In the genomic region with DNA sequence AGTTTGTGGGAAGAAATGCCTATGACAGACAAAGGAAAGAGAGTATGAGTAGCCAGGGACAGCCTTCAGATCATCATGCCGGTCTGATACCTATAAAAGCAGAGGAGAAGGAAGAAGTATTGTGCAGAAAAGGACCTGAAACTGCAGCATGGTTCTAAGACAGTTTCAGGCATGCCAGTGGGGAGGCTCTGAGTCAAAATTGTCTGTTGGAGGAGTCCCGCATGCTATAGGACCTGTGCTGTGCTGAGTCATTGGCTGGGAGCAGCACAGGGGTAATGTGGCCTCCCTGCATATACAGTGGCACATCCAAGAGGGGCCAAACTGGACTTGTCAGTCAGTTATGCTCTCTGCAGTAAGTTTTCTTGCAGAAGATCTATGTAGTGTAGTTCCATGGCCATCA, we compare ENCODE assay signal across 8 cellular contexts. TPM values are rescaled to one million over a fixed set of nuclear protein-coding genes. Genes with fewer than 3 reads are reported as not detected.
DNase-seq lines count a peak whose midpoint lies in the region; ATAC-seq, FAIRE-seq and TF ChIP-seq lines count a peak whose summit lies in the region.

No MANE protein-coding gene starts in this region.

- H3K9ac ChIP-seq in keratinocyte (ENCODE audit: control insufficient read depth, extremely low read depth, insufficient read depth, low read length): no peak overlapping the region

- WGBS in testis, 2 donors: 83 to 87% methylated on average over 2 of the region's 2 CpGs
- WGBS in right cardiac atrium: 70% methylated on average over 2 of the region's 2 CpGs

- ATAC-seq in GM18873 (IDR thresholded peaks at IDR 0.05; ENCODE audit: low FRiP score, unreplicated experiment): peak; percentile 100
- ATAC-seq in GM21786 (IDR thresholded peaks at IDR 0.05; ENCODE audit: unreplicated experiment): peak; percentile 100
- no peak for ATAC-seq in right cardiac atrium

- intact Hi-C loops in testis (cut with DNase I; ENCODE audit: low total_unique reads) (loop anchor here (10.0 kb wide), 1 partner anchor 56 kb away; no protein-coding TSS in a partner anchor), right cardiac atrium (cut with DNase I) (no loop called here)

- H3K9me3 ChIP-seq in MG63 (no peaks in the 10 kb centered on the region), keratinocyte (ENCODE audit: control insufficient read depth, low read depth, low read length) (no peaks in the 10 kb centered on the region), testis (no peaks in the 10 kb centered on the region), right cardiac atrium (ENCODE audit: control insufficient read depth, low read length) (no peaks in the 10 kb centered on the region)

- H3K27ac ChIP-seq in keratinocyte (ENCODE audit: control insufficient read depth, insufficient read depth, low read length): no peak overlapping the region
- no peak overlapping the region for H3K27ac ChIP-seq in testis
- H3K27ac ChIP-seq in right cardiac atrium (ENCODE audit: low read length): no peak overlapping the region

- no peaks in the 10 kb centered on the region for H3K79me2 ChIP-seq in keratinocyte (ENCODE audit: control insufficient read depth, insufficient read depth, low read length)

- no peaks in the 10 kb centered on the region for H4K20me1 ChIP-seq in keratinocyte (ENCODE audit: control insufficient read depth, extremely low read depth, insufficient read depth, low read length)

- dilution Hi-C loops in keratinocyte (cut with MboI; ENCODE audit: extremely low pct_ligation_motif_present, low sequenced_read_pairs): no loop called here

- H2AFZ ChIP-seq in keratinocyte (ENCODE audit: control insufficient read depth, low read length): no peak overlapping the region

- no peak overlapping the region for H3K4me2 ChIP-seq in keratinocyte (ENCODE audit: control insufficient read depth, extremely low read depth, insufficient read depth, low read depth, low read length)

- DNase-seq in MG63: peak; percentile 12
- DNase-seq in keratinocyte (ENCODE audit: low read depth, low spot score): no peak
- no peak for DNase-seq in testis
- no peak for DNase-seq in germinal center (ENCODE audit: low spot score)
- no peak for DNase-seq in NCI-H1417 (lab: John Stamatoyannopoulos, UW)
- no peak for DNase-seq in right cardiac atrium

- H3K4me1 ChIP-seq in keratinocyte (ENCODE audit: control insufficient read depth, extremely low read depth, insufficient read depth, low read length): peaks cover 4% of the 10 kb centered on the region
- H3K4me1 ChIP-seq in testis: no peaks in the 10 kb centered on the region
- no peaks in the 10 kb centered on the region for H3K4me1 ChIP-seq in right cardiac atrium (ENCODE audit: control insufficient read depth, insufficient read depth, low read length)

- no peak for TF ChIP-seq POLR2A in testis (IDR thresholded peaks at IDR 0.05)

- H3K36me3 ChIP-seq in MG63: no peaks in the 10 kb centered on the region
- H3K36me3 ChIP-seq in keratinocyte (ENCODE audit: control insufficient read depth in 2 of 2, extremely low read depth in 1 of 2, insufficient read depth in 2 of 2, low read length in 2 of 2): no peaks in the 10 kb centered on the region
- no peaks in the 10 kb centered on the region for H3K36me3 ChIP-seq in testis (ENCODE audit: low read depth, missing control alignments)

- H3K27me3 ChIP-seq in MG63 (peaks cover 19% of the 10 kb centered on the region), keratinocyte (ENCODE audit: control insufficient read depth, extremely low read depth, insufficient read depth, low read length) (no peaks in the 10 kb centered on the region), testis (no peaks in the 10 kb centered on the region), right cardiac atrium (ENCODE audit: control insufficient read depth, insufficient read depth) (peaks cover 4% of the 10 kb centered on the region)

- no peaks in the 10 kb centered on the region for H3K9me1 ChIP-seq in keratinocyte (ENCODE audit: control insufficient read depth, extremely low read depth, insufficient read depth, low read length)

- H3K4me3 ChIP-seq in MG63: no peak overlapping the region
- H3K4me3 ChIP-seq in keratinocyte (ENCODE audit: control insufficient read depth in 2 of 3, extremely low read depth in 1 of 3, insufficient read depth in 2 of 3, low read depth in 1 of 3, low read length in 3 of 3): no peak overlapping the region
- H3K4me3 ChIP-seq in testis: no peak overlapping the region
- H3K4me3 ChIP-seq in right cardiac atrium (ENCODE audit: low read length): no peak overlapping the region

- no peak for TF ChIP-seq CTCF in keratinocyte (optimal IDR thresholded peaks at IDR 0.05 in 1 of 3, IDR thresholded peaks at IDR 0.05 in 1 of 3, conservative IDR thresholded peaks at IDR 0.05 in 1 of 3; ENCODE audit: extremely low read depth in 1 of 3, insufficient read depth in 2 of 3, low read length in 3 of 3)
- TF ChIP-seq CTCF in testis (IDR thresholded peaks at IDR 0.05): no peak

- FAIRE-seq in keratinocyte (lab: Jason Lieb, UNC): peak; percentile 36

RNA-seq across cellular contexts. Expression of a gene that starts 40.7 kb away (rescaled TPM):
- total RNA-seq in MG63 (2014; rRNA removed; shearing (Covaris generic); ENCODE audit: low replicate concordance): not detected in 2 replicates
- polyA plus RNA-seq in keratinocyte (not detected in 3 replicates), testis (ENCODE audit: insufficient read depth, low read depth, low replicate concordance) (0.09 TPM), right cardiac atrium (not detected)
- not detected for polyA plus RNA-seq in keratinocyte (2011; ENCODE audit: low read depth)
- not detected in 2 replicates for polyA plus RNA-seq in keratinocyte (2011; cell fraction: cytosol; rRNA removed)
- not detected in 2 replicates for polyA plus RNA-seq in keratinocyte (2011; cell fraction: nucleus; rRNA removed)
- not detected in 2 replicates for polyA plus RNA-seq in keratinocyte (2012; ENCODE audit: low replicate concordance)
- polyA minus RNA-seq in keratinocyte: not detected in 3 replicates
- polyA minus RNA-seq in keratinocyte (2011; cell fraction: cytosol; rRNA and poly(A)+ RNA removed): not detected
- polyA minus RNA-seq in keratinocyte (2011; cell fraction: nucleus; rRNA and poly(A)+ RNA removed): not detected in 2 replicates
- total RNA-seq in testis (under 1 TPM in 1 of 2 donors, not detected in 1; 0.31 TPM), right cardiac atrium (not detected)

Comparison
In these comparisons a context has a peak if more than half of its experiments do, and no peak if none do; other contexts are left out.
1. ATAC-seq: peak in GM18873 (single experiment) and GM21786 (single experiment); none in right cardiac atrium (0 of 2).